17 cellular contexts compared by ENCODE assay signal in the genomic region with DNA sequence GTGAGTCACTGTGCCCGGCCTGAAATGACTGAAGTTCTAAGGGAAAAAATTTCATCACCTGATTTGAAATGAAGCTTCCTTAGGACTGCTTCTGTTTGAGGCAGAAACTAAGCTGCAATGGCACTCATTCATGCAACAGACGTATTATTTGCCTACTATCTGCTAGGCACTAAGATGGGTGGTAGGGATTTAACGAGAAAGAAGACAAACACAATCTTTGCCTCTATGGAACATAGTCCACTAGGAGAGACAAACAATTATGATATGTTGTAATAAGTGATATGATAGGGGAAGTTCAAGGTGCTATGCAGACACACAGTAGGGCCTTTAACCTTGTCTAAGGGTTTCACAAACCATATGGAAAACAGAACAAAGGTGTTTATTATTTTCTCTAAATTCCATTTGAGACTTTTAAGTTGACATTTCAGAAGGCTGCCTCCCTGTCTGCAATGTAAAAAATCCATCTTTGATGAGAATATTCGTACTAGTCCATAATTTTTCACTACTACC. TPM values are rescaled to one million over a fixed set of nuclear protein-coding genes. Genes with fewer than 3 reads are reported as not detected.
DNase-seq lines count a peak whose midpoint lies in the region; ATAC-seq and TF ChIP-seq lines count a peak whose summit lies in the region.
"Had no signal": no experiment of that assay in that cellular context is flagged by ENCODE, and none has a peak within 500 bp of the region (broad histone marks: within the 10 kb centered on the region; RNA-seq: fewer than 3 reads in every experiment).

No MANE protein-coding gene starts in this region.

- TF ChIP-seq CTCF in psoas muscle (IDR thresholded peaks at IDR 0.05), result no peak
- TF ChIP-seq CTCF in lower lobe of right lung (IDR thresholded peaks at IDR 0.05), result no peak

- H3K9me3 ChIP-seq in T-helper 17 cell (ENCODE audit: control insufficient read depth, low read length, poor library complexity, severe bottlenecking) (no peaks in the 10 kb centered on the region), psoas muscle (no peaks in the 10 kb centered on the region), lower lobe of right lung (no peaks in the 10 kb centered on the region)
- H3K9me3 ChIP-seq: BE2C had no signal

- H3K27me3 Mint-ChIP-seq in activated naive CD4-positive, alpha-beta T cell treated with anti-CD3 and anti-CD28 coated beads, Interleukin-2, amount 50 U/mL, for 24 hours, result no peaks in the 10 kb centered on the region
- no peaks in the 10 kb centered on the region for H3K27me3 Mint-ChIP-seq in activated naive CD4-positive, alpha-beta T cell treated with anti-CD3 and anti-CD28 coated beads for 36 hours (ENCODE audit: low read depth)
- H3K27me3 Mint-ChIP-seq in T-helper 17 cell, result no peaks in the 10 kb centered on the region
- H3K27me3 Mint-ChIP-seq: CD4-positive, alpha-beta memory T cell had no signal

- intact Hi-C loops in activated naive CD4-positive, alpha-beta T cell treated with anti-CD3 and anti-CD28 coated beads for 36 hours (cut with micrococcal nuclease), result no loop called here
- intact Hi-C loops in psoas muscle (cut with DNase I), result loop anchor here in 1 of 2 donors (5.0 kb wide), 1 partner anchor 56 kb away; no protein-coding TSS in a partner anchor
- intact Hi-C loops in lower lobe of right lung (cut with DNase I), result no loop called here

- CTCF ChIA-PET in activated naive CD4-positive, alpha-beta T cell treated with anti-CD3 and anti-CD28 coated beads for 36 hours (lab: Charles Lee), result interaction anchor here (0.7 kb wide), 1 partner anchor 31 kb away, joined by 3 read pairs; no protein-coding TSS in a partner anchor

- H3K27me3 ChIP-seq in psoas muscle (ENCODE audit: insufficient read depth in 3 of 3, low read length in 2 of 3) (no peaks in the 10 kb centered on the region), lower lobe of right lung (ENCODE audit: low read depth) (no peaks in the 10 kb centered on the region)
- H3K27me3 ChIP-seq: BE2C had no signal

- H3K9me3 Mint-ChIP-seq in activated naive CD4-positive, alpha-beta T cell treated with anti-CD3 and anti-CD28 coated beads, Interleukin-2, amount 50 U/mL, for 24 hours, result no peaks in the 10 kb centered on the region
- H3K9me3 Mint-ChIP-seq in activated naive CD4-positive, alpha-beta T cell treated with anti-CD3 and anti-CD28 coated beads for 36 hours, result no peaks in the 10 kb centered on the region
- H3K9me3 Mint-ChIP-seq: CD4-positive, alpha-beta memory T cell; H9 had no signal

- 90 to 97% (median 92%) methylated on average over 4 of the region's 4 CpGs for WGBS in psoas muscle, 3 donors

- H3K27ac ChIP-seq in psoas muscle, result peak overlapping the region; percentile 19
- no peak overlapping the region for H3K27ac ChIP-seq in lower lobe of right lung
- H3K27ac ChIP-seq: C4-2B, GM23248, HL-60 had no signal

- no peak for DNase-seq in activated naive CD4-positive, alpha-beta T cell treated with anti-CD3 and anti-CD28 coated beads for 36 hours
- DNase-seq in T-helper 17 cell (no peak), left lobe of liver (ENCODE audit: low spot score) (no peak), psoas muscle (no peak), HuH-7 (ENCODE audit: low spot score) (no peak), lower lobe of right lung (no peak)
- DNase-seq: BE2C; CD4-positive, alpha-beta memory T cell; DMS79; GM23248; H9; IMR-90 had no signal

- no peak overlapping the region for H3K4me3 Mint-ChIP-seq in activated naive CD4-positive, alpha-beta T cell treated with anti-CD3 and anti-CD28 coated beads, Interleukin-2, amount 50 U/mL, for 24 hours
- no peak overlapping the region for H3K4me3 Mint-ChIP-seq in activated naive CD4-positive, alpha-beta T cell treated with anti-CD3 and anti-CD28 coated beads for 36 hours
- no peak overlapping the region for H3K4me3 Mint-ChIP-seq in T-helper 17 cell
- H3K4me3 Mint-ChIP-seq: CD4-positive, alpha-beta memory T cell; H9 had no signal

- peaks cover 51% of the 10 kb centered on the region for H3K4me1 Mint-ChIP-seq in activated naive CD4-positive, alpha-beta T cell treated with anti-CD3 and anti-CD28 coated beads, Interleukin-2, amount 50 U/mL, for 24 hours
- H3K4me1 Mint-ChIP-seq in activated naive CD4-positive, alpha-beta T cell treated with anti-CD3 and anti-CD28 coated beads for 36 hours (ENCODE audit: low read depth), result peaks cover 33% of the 10 kb centered on the region
- H3K4me1 Mint-ChIP-seq in T-helper 17 cell, result peaks cover 38% of the 10 kb centered on the region

- peaks cover 12% of the 10 kb centered on the region for H3K36me3 Mint-ChIP-seq in activated naive CD4-positive, alpha-beta T cell treated with anti-CD3 and anti-CD28 coated beads, Interleukin-2, amount 50 U/mL, for 24 hours
- peaks cover 21% of the 10 kb centered on the region for H3K36me3 Mint-ChIP-seq in activated naive CD4-positive, alpha-beta T cell treated with anti-CD3 and anti-CD28 coated beads for 36 hours (ENCODE audit: low read depth)
- H3K36me3 Mint-ChIP-seq in T-helper 17 cell (ENCODE audit: low read depth), result peaks cover 5% of the 10 kb centered on the region

- ATAC-seq in T-helper 17 cell (no peak), left lobe of liver (peak; percentile 72), psoas muscle (no peak), HG02588 (IDR thresholded peaks at IDR 0.05; ENCODE audit: unreplicated experiment) (no peak), lower lobe of right lung (no peak)
- ATAC-seq: GM12878 had no signal

- H3K4me1 ChIP-seq in psoas muscle (peaks cover 43% of the 10 kb centered on the region), lower lobe of right lung (no peaks in the 10 kb centered on the region)
- H3K4me1 ChIP-seq: BE2C had no signal

- H3K4me3 ChIP-seq in psoas muscle, result no peak overlapping the region
- H3K4me3 ChIP-seq in lower lobe of right lung, result no peak overlapping the region
- H3K4me3 ChIP-seq: GM12878, GM23248 had no signal

- H3K36me3 ChIP-seq in psoas muscle (ENCODE audit: insufficient read depth in 1 of 2, low read depth in 1 of 2) (peaks cover 6 to 53% of the 10 kb centered on the region in 2 donors), lower lobe of right lung (peaks cover 36% of the 10 kb centered on the region)

- H3K27ac Mint-ChIP-seq in activated naive CD4-positive, alpha-beta T cell treated with anti-CD3 and anti-CD28 coated beads, Interleukin-2, amount 50 U/mL, for 24 hours, result peak overlapping the region; percentile 46
- no peak overlapping the region for H3K27ac Mint-ChIP-seq in activated naive CD4-positive, alpha-beta T cell treated with anti-CD3 and anti-CD28 coated beads for 36 hours
- peak overlapping the region; percentile 49 for H3K27ac Mint-ChIP-seq in T-helper 17 cell
- H3K27ac Mint-ChIP-seq: H9 had no signal

RNA-seq across cellular contexts. Expression of gene LIX1L, which starts 11.3 kb away (rescaled TPM):
- total RNA-seq in activated naive CD4-positive, alpha-beta T cell treated with anti-CD3 and anti-CD28 coated beads for 36 hours, result 10 to 100 TPM; 43.6 to 44.3 TPM
- 10 to 100 TPM; 36.6 to 44.1 TPM for total RNA-seq in T-helper 17 cell
- 11.4 TPM for total RNA-seq in left lobe of liver
- total RNA-seq in psoas muscle, result 10 to 100 TPM; 14.6 to 59.7 (median 38.0) TPM
- 10 to 100 TPM; 23.5 to 36.9 (median 28.1) TPM for polyA plus RNA-seq in psoas muscle
- 30.9 TPM for total RNA-seq in lower lobe of right lung

RNA-seq across cellular contexts. Expression of gene ANKRD34A, which starts 17.8 kb away (rescaled TPM):
- 1 to 10 TPM; 3.7 to 4.3 TPM for total RNA-seq in activated naive CD4-positive, alpha-beta T cell treated with anti-CD3 and anti-CD28 coated beads for 36 hours
- total RNA-seq in T-helper 17 cell (1 to 10 TPM in 1 of 2 donors, under 1 TPM in 1; 0.70 to 1.7 TPM), left lobe of liver (0.65 TPM), psoas muscle (10 to 100 TPM in 1 of 4 donors, 1 to 10 TPM in 2, under 1 TPM in 1; 0.42 to 12.3 (median 4.9) TPM), lower lobe of right lung (0.41 TPM)
- polyA plus RNA-seq in psoas muscle, result 10 to 100 TPM in 1 of 3 donors, 1 to 10 TPM in 2; 6.6 to 14.7 (median 7.4) TPM

RNA-seq across cellular contexts. Expression of gene POLR3GL, which starts 18.0 kb away (rescaled TPM):
- total RNA-seq in activated naive CD4-positive, alpha-beta T cell treated with anti-CD3 and anti-CD28 coated beads for 36 hours, result 10 to 100 TPM; 32.0 to 34.0 TPM
- total RNA-seq in T-helper 17 cell (10 to 100 TPM; 22.2 to 24.1 TPM), left lobe of liver (14.2 TPM), psoas muscle (10 to 100 TPM; 30.5 to 62.5 (median 48.9) TPM), lower lobe of right lung (25.4 TPM)
- 100 to 1,000 TPM in 1 of 3 donors, 10 to 100 TPM in 2; 59.9 to 139 (median 98.1) TPM for polyA plus RNA-seq in psoas muscle

RNA-seq across cellular contexts. Expression of gene RBM8A, which starts 19.2 kb away (rescaled TPM):
- total RNA-seq in activated naive CD4-positive, alpha-beta T cell treated with anti-CD3 and anti-CD28 coated beads for 36 hours, result 100 to 1,000 TPM; 241 to 242 TPM
- 100 to 1,000 TPM; 126 to 130 TPM for total RNA-seq in T-helper 17 cell
- total RNA-seq in left lobe of liver, result 45.0 TPM
- 100 to 1,000 TPM in 3 of 4 donors, 10 to 100 TPM in 1; 82.9 to 254 (median 174) TPM for total RNA-seq in psoas muscle
- polyA plus RNA-seq in psoas muscle, result 100 to 1,000 TPM; 193 to 527 (median 243) TPM
- total RNA-seq in lower lobe of right lung, result 109 TPM

RNA-seq across cellular contexts. Expression of gene PEX11B, which starts 28.0 kb away (rescaled TPM):
- total RNA-seq in activated naive CD4-positive, alpha-beta T cell treated with anti-CD3 and anti-CD28 coated beads for 36 hours, result 10 to 100 TPM; 18.0 to 19.0 TPM
- total RNA-seq in T-helper 17 cell (10 to 100 TPM; 15.7 TPM), left lobe of liver (16.1 TPM), psoas muscle (10 to 100 TPM; 19.3 to 36.3 (median 23.1) TPM), lower lobe of right lung (28.6 TPM)
- polyA plus RNA-seq in psoas muscle, result 10 to 100 TPM; 22.8 to 34.8 (median 29.4) TPM
